ENCODE assay signal across 19 cellular contexts in the genomic region with DNA sequence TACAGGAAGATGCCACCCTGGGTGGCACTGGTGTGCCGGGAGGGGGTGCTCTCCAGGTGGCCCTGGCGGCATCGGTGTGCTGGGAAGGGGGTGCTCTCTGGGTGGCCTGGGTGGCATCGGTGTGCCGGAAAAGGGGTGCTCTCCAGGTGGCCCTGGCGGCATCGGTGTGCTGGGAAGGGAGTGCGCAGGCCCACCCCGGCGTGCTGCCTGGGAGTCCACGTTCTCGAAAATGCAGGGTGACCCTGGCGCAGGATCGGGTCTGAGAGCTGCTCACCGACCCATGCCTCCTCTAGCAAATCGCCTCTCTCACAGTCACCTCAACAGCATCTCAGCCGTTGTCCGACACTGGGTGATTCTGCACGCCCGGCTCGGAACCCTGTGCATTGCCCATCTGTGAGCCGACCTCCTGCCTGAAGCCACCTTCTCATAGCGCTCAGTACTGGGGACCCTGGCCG. TPM values are rescaled to one million over a fixed set of nuclear protein-coding genes. Genes with fewer than 3 reads are reported as not detected.
DNase-seq lines count a peak whose midpoint lies in the region; ATAC-seq and TF ChIP-seq lines count a peak whose summit lies in the region.
"Had no signal": no experiment of that assay in that cellular context is flagged by ENCODE, and none has a peak within 500 bp of the region (broad histone marks: within the 10 kb centered on the region; RNA-seq: fewer than 3 reads in every experiment).

No MANE protein-coding gene starts in this region.

- peak overlapping the region in 5 of 11 experiments; percentile 13 to 63 (median 19); a peak in 5 of 22 replicates for H3K9ac ChIP-seq in BLaER1 treated with 17β-estradiol and CSF1 and Interleukin-3, amounts not matched to agents 10 nM and 100 nM

- H3K4me2 ChIP-seq in BLaER1 treated with 17β-estradiol and CSF1 and Interleukin-3, amounts not matched to agents 10 nM and 100 nM, result peak overlapping the region; percentile 72 to 89 (median 82); a peak in 21 of 22 replicates

- H3K4me3 Mint-ChIP-seq in CD4-positive, alpha-beta T cell, result peak overlapping the region; percentile 80
- no peak overlapping the region for H3K4me3 Mint-ChIP-seq in activated naive CD8-positive, alpha-beta T cell treated with anti-CD3 and anti-CD28 coated beads, Interleukin-2, amount 50 U/mL, for 24 hours
- H3K4me3 Mint-ChIP-seq: activated CD4-positive, alpha-beta T cell treated with anti-CD3 and anti-CD28 coated beads, Interleukin-2, amount 10 ng/mL, durations not matched to agents 24 days and 14 days; neural crest cell had no signal

- H3K36me3 ChIP-seq in BLaER1 treated with 17β-estradiol and CSF1 and Interleukin-3, amounts not matched to agents 10 nM and 100 nM, result peaks cover 3 to 53% (median 25%) of the 10 kb centered on the region in 11 experiments; a peak in 18 of 22 replicates
- H3K36me3 ChIP-seq in brain microvascular endothelial cell (replicated peaks), result no peaks in the 10 kb centered on the region
- H3K36me3 ChIP-seq: esophagus squamous epithelium, SJCRH30 had no signal

- H3K9me3 ChIP-seq in BLaER1 treated with 17β-estradiol and CSF1 and Interleukin-3, amounts not matched to agents 10 nM and 100 nM (replicated peaks in 1 of 11), result peaks cover 33 to 46% (median 38%) of the 10 kb centered on the region in 11 experiments
- peaks cover 26% of the 10 kb centered on the region for H3K9me3 ChIP-seq in CD4-positive, alpha-beta T cell (ENCODE audit: control insufficient read depth, low read length)
- H3K9me3 ChIP-seq: SJCRH30, testis had no signal

- intact Hi-C loops in CD4-positive, alpha-beta T cell (cut with DNase I, micrococcal nuclease), result no loop called here

- H3K27ac ChIP-seq in BLaER1 treated with 17β-estradiol and CSF1 and Interleukin-3, amounts not matched to agents 10 nM and 100 nM, result peak overlapping the region in 8 of 11 experiments; percentile 12 to 77 (median 62); a peak in 9 of 22 replicates
- H3K27ac ChIP-seq in CD4-positive, alpha-beta T cell (ENCODE audit: low read depth, low read length), result no peak overlapping the region
- no peak overlapping the region for H3K27ac ChIP-seq in brain microvascular endothelial cell
- H3K27ac ChIP-seq: esophagus squamous epithelium, SJCRH30, testis had no signal

- DNase-seq in CD4-positive, alpha-beta T cell, result no peak
- no peak for DNase-seq in activated naive CD8-positive, alpha-beta T cell treated with anti-CD3 and anti-CD28 coated beads, Interleukin-2, amount 50 U/mL, for 24 hours
- DNase-seq in omental fat pad (ENCODE audit: low spot score) (peak; percentile 14), brain microvascular endothelial cell (no peak)
- DNase-seq: activated CD4-positive, alpha-beta T cell treated with anti-CD3 and anti-CD28 coated beads, Interleukin-2, amount 10 ng/mL, durations not matched to agents 24 days and 14 days; DMS53; esophagus squamous epithelium; glutamatergic neuron; MG63; NCI-H1694 treated with DMSO at 0.1 percent for 48 hours; NCI-H446 treated with DMSO at 0.1 percent for 48 hours; SJCRH30; stimulated activated CD4-positive, alpha-beta T cell treated with anti-CD3 and anti-CD28 coated beads, Interleukin-1b, Interleukin-23, amount 100 ng/mL, for 48 hours; testis had no signal

- H4K20me1 ChIP-seq in BLaER1 treated with 17β-estradiol and CSF1 and Interleukin-3, amounts not matched to agents 10 nM and 100 nM, result peaks cover 49 to 62% (median 54%) of the 10 kb centered on the region in 11 experiments; a peak in 21 of 22 replicates

- peaks cover 15% of the 10 kb centered on the region for H3K9me3 Mint-ChIP-seq in CD4-positive, alpha-beta T cell
- H3K9me3 Mint-ChIP-seq in activated naive CD8-positive, alpha-beta T cell treated with anti-CD3 and anti-CD28 coated beads, Interleukin-2, amount 50 U/mL, for 24 hours, result peaks cover 26% of the 10 kb centered on the region

- no peak for TF ChIP-seq CTCF in CD4-positive, alpha-beta T cell (IDR thresholded peaks at IDR 0.05)
- TF ChIP-seq CTCF in omental fat pad (IDR thresholded peaks at IDR 0.05), result no peak
- no peak for TF ChIP-seq CTCF in brain microvascular endothelial cell (IDR thresholded peaks at IDR 0.05; ENCODE audit: low read depth, low read length, missing control alignments)

- H3K4me1 ChIP-seq in BLaER1 treated with 17β-estradiol and CSF1 and Interleukin-3, amounts not matched to agents 10 nM and 100 nM, result peaks cover 49 to 59% (median 55%) of the 10 kb centered on the region in 10 experiments

- in situ Hi-C loops in brain microvascular endothelial cell (cut with HindIII; ENCODE audit: low pct_ligation_motif_present, low sequenced_read_pairs), result loop anchor here (10.0 kb wide), 1 partner anchor 61 kb away; no protein-coding TSS in a partner anchor

- H3K27me3 Mint-ChIP-seq in CD4-positive, alpha-beta T cell, result no peaks in the 10 kb centered on the region
- no peaks in the 10 kb centered on the region for H3K27me3 Mint-ChIP-seq in activated naive CD8-positive, alpha-beta T cell treated with anti-CD3 and anti-CD28 coated beads, Interleukin-2, amount 50 U/mL, for 24 hours
- H3K27me3 Mint-ChIP-seq: activated CD4-positive, alpha-beta T cell treated with anti-CD3 and anti-CD28 coated beads, Interleukin-2, amount 10 ng/mL, durations not matched to agents 24 days and 14 days had no signal

- H3K4me1 Mint-ChIP-seq in CD4-positive, alpha-beta T cell (ENCODE audit: low read depth), result peaks cover 84% of the 10 kb centered on the region
- peaks cover 57% of the 10 kb centered on the region for H3K4me1 Mint-ChIP-seq in activated naive CD8-positive, alpha-beta T cell treated with anti-CD3 and anti-CD28 coated beads, Interleukin-2, amount 50 U/mL, for 24 hours

- no peaks in the 10 kb centered on the region for H3K27me3 ChIP-seq in BLaER1 treated with 17β-estradiol and CSF1 and Interleukin-3, amounts not matched to agents 10 nM and 100 nM
- H3K27me3 ChIP-seq in CD4-positive, alpha-beta T cell (ENCODE audit: control insufficient read depth, insufficient read depth, low read length), result no peaks in the 10 kb centered on the region
- H3K27me3 ChIP-seq in brain microvascular endothelial cell (replicated peaks), result no peaks in the 10 kb centered on the region
- H3K27me3 ChIP-seq: dorsolateral prefrontal cortex, MG63, SJCRH30, testis had no signal

- ATAC-seq in CD4-positive, alpha-beta T cell (ENCODE audit: poor library complexity), result no peak
- no peak for ATAC-seq in activated naive CD8-positive, alpha-beta T cell treated with anti-CD3 and anti-CD28 coated beads, Interleukin-2, amount 50 U/mL, for 24 hours
- no peak for ATAC-seq in omental fat pad (ENCODE audit: low FRiP score)
- ATAC-seq in activated CD4-positive, CD25-positive, alpha-beta regulatory T cell treated with anti-CD3 and anti-CD28 coated beads, Interleukin-2, amount 50 U/mL, for 24 hours, result no peak
- no peak for ATAC-seq in GM19351 (IDR thresholded peaks at IDR 0.05; ENCODE audit: unreplicated experiment)

- CTCF ChIA-PET in CD4-positive, alpha-beta T cell (lab: Charles Lee), result no interaction called here

- POLR2A ChIA-PET in CD4-positive, alpha-beta T cell (lab: Charles Lee), result interaction anchor here (0.8 to 1.1 kb wide), 2 partner anchors 9 to 18 kb away, joined by 3 read pairs; no protein-coding TSS in a partner anchor

- H3K27ac Mint-ChIP-seq in CD4-positive, alpha-beta T cell, result peak overlapping the region; percentile 53
- peak overlapping the region; percentile 76 for H3K27ac Mint-ChIP-seq in activated naive CD8-positive, alpha-beta T cell treated with anti-CD3 and anti-CD28 coated beads, Interleukin-2, amount 50 U/mL, for 24 hours
- H3K27ac Mint-ChIP-seq: activated CD4-positive, alpha-beta T cell treated with anti-CD3 and anti-CD28 coated beads, Interleukin-2, amount 10 ng/mL, durations not matched to agents 24 days and 14 days had no signal

- H3K36me3 Mint-ChIP-seq in CD4-positive, alpha-beta T cell (ENCODE audit: low read depth), result peaks cover 85% of the 10 kb centered on the region
- H3K36me3 Mint-ChIP-seq in activated naive CD8-positive, alpha-beta T cell treated with anti-CD3 and anti-CD28 coated beads, Interleukin-2, amount 50 U/mL, for 24 hours (ENCODE audit: low read depth), result peaks cover 26% of the 10 kb centered on the region

- no peak overlapping the region for H3K4me3 ChIP-seq in BLaER1 treated with 17β-estradiol and CSF1 and Interleukin-3, amounts not matched to agents 10 nM and 100 nM
- no peak overlapping the region for H3K4me3 ChIP-seq in brain microvascular endothelial cell (ENCODE audit: low read depth, low read length)
- H3K4me3 ChIP-seq: dorsolateral prefrontal cortex, esophagus squamous epithelium, MG63, SJCRH30, testis had no signal

RNA-seq across cellular contexts. Expression of gene RASA3, which starts 36.4 kb away (rescaled TPM):
- 100 to 1,000 TPM; 181 to 184 TPM for total RNA-seq in CD4-positive, alpha-beta T cell
- total RNA-seq in omental fat pad, result 10 to 100 TPM; 28.1 to 73.4 (median 56.8) TPM

Comparison
In these comparisons a context has a peak if more than half of its experiments do, and no peak if none do; other contexts are left out.
1. H3K27ac ChIP-seq: peak in BLaER1 treated with 17β-estradiol and CSF1 and Interleukin-3, amounts not matched to agents 10 nM and 100 nM (8 of 11); none in CD4-positive, alpha-beta T cell (single experiment) and brain microvascular endothelial cell (single experiment).